ENCODE assay signal across 2 cellular contexts in the genomic region with DNA sequence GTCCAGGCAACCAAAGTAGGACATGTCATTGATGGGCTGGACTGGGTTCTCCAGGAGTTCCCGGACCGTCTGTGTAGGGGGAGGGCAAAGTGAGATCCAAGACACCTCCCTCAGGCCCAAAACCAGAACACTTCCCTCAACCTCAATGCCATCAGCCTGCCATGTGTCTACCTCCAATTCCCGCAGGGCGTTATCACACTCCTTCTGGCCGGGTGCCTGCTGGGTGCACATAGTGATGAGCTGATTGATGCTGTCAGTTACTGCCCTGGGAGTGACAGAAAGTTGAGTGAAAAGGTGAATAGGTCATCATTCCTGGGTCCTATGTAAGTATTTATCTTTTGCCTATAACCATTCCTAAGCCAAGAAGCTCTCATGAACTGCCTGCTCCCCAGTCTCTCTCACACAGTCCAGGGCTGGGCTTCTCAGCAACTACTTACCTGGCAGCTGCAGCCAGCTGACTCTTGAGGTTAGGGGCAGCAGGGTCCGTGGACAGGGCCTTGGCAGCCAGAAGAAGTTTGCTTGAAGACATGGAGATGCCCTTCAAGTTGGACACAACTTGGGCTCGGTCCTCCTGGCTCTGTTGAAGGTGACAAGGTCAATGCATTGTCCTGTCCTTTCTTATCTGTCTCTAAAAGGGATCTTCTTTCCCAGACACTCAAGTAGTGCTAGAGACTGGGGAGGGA.
TF ChIP-seq lines count a peak whose summit lies in the region.

No MANE protein-coding gene starts in this region.

TF ChIP-seq in GM12878, 131 proteins besides CTCF, POLR2A, EP300 and RAD21:
- TF ChIP-seq, protein P1, sequence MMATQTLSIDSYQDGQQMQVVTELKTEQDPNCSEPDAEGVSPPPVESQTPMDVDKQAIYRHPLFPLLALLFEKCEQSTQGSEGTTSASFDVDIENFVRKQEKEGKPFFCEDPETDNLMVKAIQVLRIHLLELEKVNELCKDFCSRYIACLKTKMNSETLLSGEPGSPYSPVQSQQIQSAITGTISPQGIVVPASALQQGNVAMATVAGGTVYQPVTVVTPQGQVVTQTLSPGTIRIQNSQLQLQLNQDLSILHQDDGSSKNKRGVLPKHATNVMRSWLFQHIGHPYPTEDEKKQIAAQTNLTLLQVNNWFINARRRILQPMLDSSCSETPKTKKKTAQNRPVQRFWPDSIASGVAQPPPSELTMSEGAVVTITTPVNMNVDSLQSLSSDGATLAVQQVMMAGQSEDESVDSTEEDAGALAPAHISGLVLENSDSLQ (IDR thresholded peaks at IDR 0.05): no peak
- TF ChIP-seq FOS (IDR thresholded peaks at IDR 0.05; ENCODE audit: borderline replicate concordance, extremely low read depth, insufficient read length) (no peak), CREM (IDR thresholded peaks at IDR 0.05; ENCODE audit: low read depth) (no peak), ZNF687 (IDR thresholded peaks at IDR 0.05) (no peak), LARP7 (IDR thresholded peaks at IDR 0.05) (no peak), BRCA1 (IDR thresholded peaks at IDR 0.05; ENCODE audit: low read depth, low read length) (no peak), HCFC1 (IDR thresholded peaks at IDR 0.05; ENCODE audit: low read length) (no peak), RCOR1 (conservative IDR thresholded peaks at IDR 0.05; ENCODE audit: low read depth, low read length) (no peak), TCF3 (IDR thresholded peaks at IDR 0.05; ENCODE audit: borderline replicate concordance, insufficient read depth, low read depth, low read length) (no peak), BHLHE40 (IDR thresholded peaks at IDR 0.05; ENCODE audit: borderline replicate concordance in 1 of 2, low read depth in 2 of 2, low read length in 1 of 2) (no peak), SIN3A (IDR thresholded peaks at IDR 0.05; ENCODE audit: low read depth, low read length) (no peak), ZNF384 (IDR thresholded peaks at IDR 0.05; ENCODE audit: borderline replicate concordance, low read depth, low read length) (no peak)

TF ChIP-seq in SK-N-SH treated with all-trans-retinoic acid at 6 μM for 48 hours, 23 proteins besides CTCF, POLR2A, EP300 and RAD21:
- TF ChIP-seq ESRRG (CRISPR knock-in tag; IDR thresholded peaks at IDR 0.05) (no peak), GLIS3 (CRISPR knock-in tag; IDR thresholded peaks at IDR 0.05) (no peak), ZC3H10 (CRISPR knock-in tag; IDR thresholded peaks at IDR 0.05) (no peak), ISL1 (CRISPR knock-in tag; IDR thresholded peaks at IDR 0.05) (no peak), ZFP30 (CRISPR knock-in tag; IDR thresholded peaks at IDR 0.05) (no peak), ZFP3 (CRISPR knock-in tag; IDR thresholded peaks at IDR 0.05) (no peak), OSR1 (CRISPR knock-in tag; IDR thresholded peaks at IDR 0.05) (no peak)
